9 cellular contexts compared by ENCODE assay signal in the genomic region with DNA sequence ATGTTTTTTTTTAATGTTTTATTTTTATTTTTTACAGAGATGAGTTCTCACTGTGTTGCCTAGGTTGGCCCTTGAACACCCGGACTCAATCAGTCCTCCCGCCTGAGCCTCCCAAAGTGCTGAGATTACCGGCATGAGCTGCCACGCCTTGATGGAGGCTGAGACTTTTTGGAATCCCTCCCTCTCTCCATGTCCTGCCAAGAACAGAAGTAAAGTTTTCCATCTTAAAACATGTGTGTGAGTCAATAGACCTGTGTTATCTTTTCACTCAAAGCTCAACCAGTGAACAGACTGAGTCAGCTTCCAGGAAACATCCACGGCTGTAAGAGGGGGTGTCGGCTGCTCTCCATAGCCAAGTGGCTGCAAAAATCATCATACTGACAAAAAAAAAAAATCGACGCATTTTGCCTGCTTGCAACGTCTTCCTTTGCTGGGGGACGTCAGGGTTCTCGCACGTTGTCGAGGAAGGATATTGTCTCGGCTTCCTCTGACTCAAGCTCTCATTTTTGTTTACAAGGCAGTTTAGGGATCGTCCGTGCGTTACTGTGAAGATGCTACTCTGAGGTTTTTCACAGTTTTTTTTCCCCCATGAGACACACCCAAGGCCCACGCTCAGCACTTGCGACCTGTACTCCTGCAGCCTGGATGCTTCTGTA. TPM values are rescaled to one million over a fixed set of nuclear protein-coding genes. Genes with fewer than 3 reads are reported as not detected.
DNase-seq lines count a peak whose midpoint lies in the region; ATAC-seq, FAIRE-seq and TF ChIP-seq lines count a peak whose summit lies in the region.
"Had no signal": no experiment of that assay in that cellular context is flagged by ENCODE, and none has a peak within 500 bp of the region (broad histone marks: within the 10 kb centered on the region; RNA-seq: fewer than 3 reads in every experiment).

No MANE protein-coding gene starts in this region.

- peak; percentile 85 for ATAC-seq in central memory CD8-positive, alpha-beta T cell (replicated peaks; ENCODE audit: extremely low read depth, poor library complexity, severe bottlenecking)
- peak in 3 of 4 donors; percentile 17 to 41 (median 27) for ATAC-seq in pancreas

- DNase-seq in CD1c-positive myeloid dendritic cell (ENCODE audit: extremely low spot score), result peak; percentile 38
- peak; percentile 45 for DNase-seq in activated CD4-positive, CD25-positive, alpha-beta regulatory T cell treated with anti-CD3 and anti-CD28 coated beads, Interleukin-2, amount 50 U/mL, for 72 hours
- peak; percentile 52 to 91 for DNase-seq in central memory CD8-positive, alpha-beta T cell (ENCODE audit: low spot score in 2 of 2)
- peak in 1 of 6 donors; percentile 10 for DNase-seq in pancreas
- no peak for DNase-seq in nucleus accumbens (lab: John Stamatoyannopoulos, UW)
- no peak for DNase-seq in NCI-H446 (lab: John Stamatoyannopoulos, UW)
- DNase-seq in cerebellar cortex (ENCODE audit: low spot score), result no peak
- DNase-seq in dedifferentiated amniotic fluid mesenchymal stem cell (ENCODE audit: extremely low spot score), result no peak

- peaks cover 43% of the 10 kb centered on the region for H3K36me3 Mint-ChIP-seq in central memory CD8-positive, alpha-beta T cell (ENCODE audit: insufficient read depth)

- H3K9me3 Mint-ChIP-seq in central memory CD8-positive, alpha-beta T cell, result no peaks in the 10 kb centered on the region

- no peak overlapping the region for H3K4me3 ChIP-seq in pancreas
- H3K4me3 ChIP-seq: upper lobe of left lung had no signal

- no peak for TF ChIP-seq CTCF in pancreas (IDR thresholded peaks at IDR 0.05)

- H3K27ac Mint-ChIP-seq in central memory CD8-positive, alpha-beta T cell (ENCODE audit: low read depth), result peak overlapping the region; percentile 96

- no peaks in the 10 kb centered on the region for H3K36me3 ChIP-seq in pancreas
- H3K36me3 ChIP-seq: upper lobe of left lung had no signal

- intact Hi-C loops in pancreas (cut with DNase I), result loop anchor here in 1 of 3 donors (10.0 kb wide), 1 partner anchor 112 kb away; no protein-coding TSS in a partner anchor

- FAIRE-seq in pancreas (lab: Jason Lieb, UNC), result no peak

- H3K4me3 Mint-ChIP-seq in central memory CD8-positive, alpha-beta T cell, result peak overlapping the region; percentile 82

- H3K27me3 Mint-ChIP-seq in central memory CD8-positive, alpha-beta T cell, result no peaks in the 10 kb centered on the region

- WGBS in pancreas, 2 donors, result 60 to 65% methylated on average over 19 of the region's 19 CpGs

- H3K27ac ChIP-seq in pancreas, result no peak overlapping the region

- H3K4me1 ChIP-seq in pancreas, result no peaks in the 10 kb centered on the region

- H3K9me3 ChIP-seq in pancreas, result no peaks in the 10 kb centered on the region
- H3K9me3 ChIP-seq: upper lobe of left lung had no signal

- peaks cover 0 to 6% (median 0%) of the 10 kb centered on the region in 4 donors for H3K27me3 ChIP-seq in pancreas

- peaks cover 61% of the 10 kb centered on the region for H3K4me1 Mint-ChIP-seq in central memory CD8-positive, alpha-beta T cell

RNA-seq across cellular contexts. Expression of a gene that starts 10.0 kb away (rescaled TPM):
- total RNA-seq in pancreas, result 10 to 100 TPM; 11.2 to 19.4 (median 15.6) TPM
- polyA plus RNA-seq in pancreas, result 10 to 100 TPM; 16.9 to 25.9 TPM

Comparison
In these comparisons a context has a peak if more than half of its experiments do, and no peak if none do; other contexts are left out.
1. DNase-seq: peak in CD1c-positive myeloid dendritic cell (single experiment), activated CD4-positive, CD25-positive, alpha-beta regulatory T cell treated with anti-CD3 and anti-CD28 coated beads, Interleukin-2, amount 50 U/mL, for 72 hours (single experiment) and central memory CD8-positive, alpha-beta T cell (2 of 2); none in nucleus accumbens (0 of 56), NCI-H446 (0 of 2), cerebellar cortex (single experiment) and dedifferentiated amniotic fluid mesenchymal stem cell (single experiment).